Comparison of ENCODE assay signal across 19 cellular contexts in genomic region chr9:132147331-132147730, GRCh38.
A peak's percentile ranks its signal among the peaks of the same experiment; 100 is the strongest.
DNase-seq lines count a peak whose midpoint lies in the region; ATAC-seq and FAIRE-seq lines count a peak whose summit lies in the region.
"Had no signal": no experiment of that assay in that cellular context is flagged by ENCODE, and none has a peak within 500 bp of the region (broad histone marks: within the 10 kb centered on the region; RNA-seq: fewer than 3 reads in every experiment).

No MANE protein-coding gene starts in this region.

- ATAC-seq in effector memory CD8-positive, alpha-beta T cell (replicated peaks): peak; percentile 70
- no peak for ATAC-seq in GM19467 (IDR thresholded peaks at IDR 0.05; ENCODE audit: unreplicated experiment)
- ATAC-seq: Right ventricle myocardium inferior had no signal

- no peak for FAIRE-seq in GM19239 (lab: Jason Lieb, UNC)
- FAIRE-seq: RCC 7860 had no signal

- H3K4me3 ChIP-seq in BLaER1: no peak overlapping the region
- H3K4me3 ChIP-seq in BLaER1 treated with 17β-estradiol and CSF1 and Interleukin-3, amounts not matched to agents 10 nM and 100 nM: no peak overlapping the region
- H3K4me3 ChIP-seq: HAP-1 had no signal

- H3K4me3 Mint-ChIP-seq in T-helper 2 cell treated with Interferon-gamma antibody and Interleukin-4, amounts not matched to agents 5 μg/mL and 100 μg/mL, for 36 hours: no peak overlapping the region
- peak overlapping the region in 1 of 2 donors; percentile 8 for H3K4me3 Mint-ChIP-seq in effector memory CD8-positive, alpha-beta T cell
- H3K4me3 Mint-ChIP-seq: CD14-positive monocyte had no signal

- no peaks in the 10 kb centered on the region for H3K27me3 ChIP-seq in BLaER1
- no peaks in the 10 kb centered on the region for H3K27me3 ChIP-seq in BLaER1 treated with 17β-estradiol and CSF1 and Interleukin-3, amounts not matched to agents 10 nM and 100 nM

- no peaks in the 10 kb centered on the region for H3K9me3 Mint-ChIP-seq in T-helper 2 cell treated with Interferon-gamma antibody and Interleukin-4, amounts not matched to agents 5 μg/mL and 100 μg/mL, for 36 hours
- H3K9me3 Mint-ChIP-seq in effector memory CD8-positive, alpha-beta T cell: no peaks in the 10 kb centered on the region

- no peak overlapping the region for H3K27ac ChIP-seq in BLaER1
- no peak overlapping the region for H3K27ac ChIP-seq in BLaER1 treated with 17β-estradiol and CSF1 and Interleukin-3, amounts not matched to agents 10 nM and 100 nM
- H3K27ac ChIP-seq: HL-60 had no signal

- no peaks in the 10 kb centered on the region for H4K20me1 ChIP-seq in BLaER1
- H4K20me1 ChIP-seq in BLaER1 treated with 17β-estradiol and CSF1 and Interleukin-3, amounts not matched to agents 10 nM and 100 nM: peaks cover 0 to 6% (median 0%) of the 10 kb centered on the region in 11 experiments; a peak in 1 of 22 replicates

- no peaks in the 10 kb centered on the region for H3K36me3 Mint-ChIP-seq in T-helper 2 cell treated with Interferon-gamma antibody and Interleukin-4, amounts not matched to agents 5 μg/mL and 100 μg/mL, for 36 hours (ENCODE audit: low read depth)
- H3K36me3 Mint-ChIP-seq in effector memory CD8-positive, alpha-beta T cell (ENCODE audit: insufficient read depth): no peaks in the 10 kb centered on the region
- H3K36me3 Mint-ChIP-seq: CD14-positive monocyte had no signal

- H3K4me1 Mint-ChIP-seq in T-helper 2 cell treated with Interferon-gamma antibody and Interleukin-4, amounts not matched to agents 5 μg/mL and 100 μg/mL, for 36 hours (ENCODE audit: low read depth): peaks cover 12% of the 10 kb centered on the region
- H3K4me1 Mint-ChIP-seq in effector memory CD8-positive, alpha-beta T cell (ENCODE audit: low read depth in 2 of 2): peaks cover 4 to 11% of the 10 kb centered on the region in 2 donors
- H3K4me1 Mint-ChIP-seq: CD14-positive monocyte had no signal

- peaks cover 22% of the 10 kb centered on the region for H3K27me3 Mint-ChIP-seq in T-helper 2 cell treated with Interferon-gamma antibody and Interleukin-4, amounts not matched to agents 5 μg/mL and 100 μg/mL, for 36 hours (ENCODE audit: low read depth)
- peaks cover 63 to 92% of the 10 kb centered on the region in 2 donors for H3K27me3 Mint-ChIP-seq in effector memory CD8-positive, alpha-beta T cell

- no peak overlapping the region for H3K27ac Mint-ChIP-seq in T-helper 2 cell treated with Interferon-gamma antibody and Interleukin-4, amounts not matched to agents 5 μg/mL and 100 μg/mL, for 36 hours
- H3K27ac Mint-ChIP-seq in effector memory CD8-positive, alpha-beta T cell: no peak overlapping the region
- H3K27ac Mint-ChIP-seq: CD14-positive monocyte had no signal

- no peak overlapping the region for H3K9ac ChIP-seq in BLaER1
- no peak overlapping the region for H3K9ac ChIP-seq in BLaER1 treated with 17β-estradiol and CSF1 and Interleukin-3, amounts not matched to agents 10 nM and 100 nM

- H3K4me2 ChIP-seq in BLaER1: peak overlapping the region; percentile 44
- peak overlapping the region in 9 of 11 experiments; percentile 3 to 39 (median 12); a peak in 11 of 22 replicates for H3K4me2 ChIP-seq in BLaER1 treated with 17β-estradiol and CSF1 and Interleukin-3, amounts not matched to agents 10 nM and 100 nM

- no peaks in the 10 kb centered on the region for H3K36me3 ChIP-seq in BLaER1
- no peaks in the 10 kb centered on the region for H3K36me3 ChIP-seq in BLaER1 treated with 17β-estradiol and CSF1 and Interleukin-3, amounts not matched to agents 10 nM and 100 nM
- H3K36me3 ChIP-seq: HAP-1 had no signal

- peak; percentile 31 for DNase-seq in T-helper 2 cell treated with Interferon-gamma antibody and Interleukin-4, amounts not matched to agents 5 μg/mL and 100 μg/mL, for 36 hours (ENCODE audit: low spot score)
- no peak for DNase-seq in effector memory CD8-positive, alpha-beta T cell
- DNase-seq in GM19239 (ENCODE audit: insufficient read length, low spot score): no peak
- no peak for DNase-seq in SW480 (ENCODE audit: low spot score)
- DNase-seq: ACHN, DMS79 treated with DMSO at 0.1 percent for 48 hours, NCI-H1048, NCI-H1436, NCI-H1930, NCI-H345, NCI-H524 treated with DMSO at 0.1 percent for 48 hours had no signal

- no peaks in the 10 kb centered on the region for H3K9me3 ChIP-seq in BLaER1
- H3K9me3 ChIP-seq in BLaER1 treated with 17β-estradiol and CSF1 and Interleukin-3, amounts not matched to agents 10 nM and 100 nM (replicated peaks in 1 of 11): no peaks in the 10 kb centered on the region
- H3K9me3 ChIP-seq: HAP-1 had no signal

- peaks cover 20% of the 10 kb centered on the region for H3K4me1 ChIP-seq in BLaER1
- peaks cover 6 to 20% (median 16%) of the 10 kb centered on the region in 10 experiments; a peak in 16 of 20 replicates for H3K4me1 ChIP-seq in BLaER1 treated with 17β-estradiol and CSF1 and Interleukin-3, amounts not matched to agents 10 nM and 100 nM
- H3K4me1 ChIP-seq: HAP-1 had no signal
